ENCODE assay signal across 15 cellular contexts in the genomic region with DNA sequence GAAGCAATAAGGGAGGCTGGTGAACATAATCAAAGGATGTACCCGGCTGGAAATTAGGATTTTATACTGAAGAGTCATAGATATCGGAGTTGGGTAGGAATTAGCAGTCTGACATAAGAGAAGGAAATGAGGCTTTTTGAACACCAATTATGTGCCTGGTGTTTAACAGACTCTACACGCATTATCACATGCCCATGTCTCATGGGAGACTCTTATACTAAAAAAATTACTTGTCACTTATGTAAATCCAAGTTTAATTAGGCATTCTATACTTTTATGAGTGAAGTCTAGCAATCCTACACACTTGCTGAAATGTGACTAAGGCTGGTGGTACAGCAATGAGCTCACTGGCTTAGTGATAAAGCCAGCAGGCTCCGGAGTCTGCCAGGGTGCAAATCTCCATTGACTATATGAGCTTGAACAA.
DNase-seq lines count a peak whose midpoint lies in the region; ATAC-seq and TF ChIP-seq lines count a peak whose summit lies in the region.
"Had no signal": no experiment of that assay in that cellular context is flagged by ENCODE, and none has a peak within 500 bp of the region (broad histone marks: within the 10 kb centered on the region; RNA-seq: fewer than 3 reads in every experiment).

No MANE protein-coding gene starts in this region.

- no peak for ATAC-seq in HG03196 (IDR thresholded peaks at IDR 0.05; ENCODE audit: unreplicated experiment)
- ATAC-seq: K562, Right ventricle myocardium inferior had no signal

- H3K27me3 ChIP-seq in SK-N-SH (ENCODE audit: insufficient read depth) = no peaks in the 10 kb centered on the region

- POLR2A ChIA-PET in SK-N-SH (lab: Yijun Ruan, JAX) = no interaction called here

- H3K9ac ChIP-seq in SK-N-SH = peak overlapping the region; percentile 27; the same call in 1 of the 2 replicates

- no peak for TF ChIP-seq RAD21 in SK-N-SH (IDR thresholded peaks at IDR 0.05; ENCODE audit: low read length)

- peaks cover 3 to 16% of the 10 kb centered on the region in 2 experiments; a peak in 3 of 4 replicates for H3K4me1 ChIP-seq in SK-N-SH (ENCODE audit: control insufficient read depth in 1 of 2, insufficient read depth in 2 of 2, low read depth in 1 of 2, low read length in 1 of 2)

- H3K27ac ChIP-seq in SK-N-SH (ENCODE audit: low read depth in 2 of 2, low read length in 1 of 2) = peak overlapping the region; percentile 81 to 88

- H3K36me3 Mint-ChIP-seq in HFFc6 (ENCODE audit: low read depth) = no peaks in the 10 kb centered on the region
- H3K36me3 Mint-ChIP-seq: CD4-positive, alpha-beta memory T cell had no signal

- H3K27ac Mint-ChIP-seq in HFFc6 = peak overlapping the region; percentile 41
- H3K27ac Mint-ChIP-seq: CD4-positive, alpha-beta memory T cell had no signal

- CTCF ChIA-PET in SK-N-SH (lab: Yijun Ruan, JAX) = interaction anchor here (0.8 kb wide), 1 partner anchor 30 kb away, joined by 3 read pairs; no protein-coding TSS in a partner anchor

- H3K9me3 Mint-ChIP-seq in HFFc6 = no peaks in the 10 kb centered on the region

- 30% methylated on average over 4 of the region's 4 CpGs for WGBS in SK-N-SH (ENCODE audit: low lambda C conversion rate)

- TF ChIP-seq EP300 in SK-N-SH (IDR thresholded peaks at IDR 0.05; ENCODE audit: borderline replicate concordance in 1 of 2, low read depth in 1 of 2, low read length in 1 of 2) = no peak

- no peak for TF ChIP-seq CTCF in HFFc6 (IDR thresholded peaks at IDR 0.05)
- no peak for TF ChIP-seq CTCF in SK-N-SH (IDR thresholded peaks at IDR 0.05)

- H3F3A ChIP-seq in SK-N-SH (replicated peaks; ENCODE audit: insufficient read depth) = peaks cover 40% of the 10 kb centered on the region

- H3K9me3 ChIP-seq in SK-N-SH = no peaks in the 10 kb centered on the region

- peak overlapping the region; percentile 23 for H3K4me3 Mint-ChIP-seq in HFFc6
- H3K4me3 Mint-ChIP-seq: CD4-positive, alpha-beta memory T cell had no signal

- no peaks in the 10 kb centered on the region for H3K36me3 ChIP-seq in SK-N-SH (replicated peaks in 1 of 2; ENCODE audit: control insufficient read depth in 1 of 2, insufficient read depth in 2 of 2, low read length in 1 of 2)

- H2AFZ ChIP-seq in SK-N-SH (ENCODE audit: low read depth) = peak overlapping the region; percentile 48; the same call in 1 of the 2 replicates

- H3K79me2 ChIP-seq in SK-N-SH (ENCODE audit: insufficient read depth) = no peaks in the 10 kb centered on the region

- peaks cover 40% of the 10 kb centered on the region for H3K4me1 Mint-ChIP-seq in HFFc6 (ENCODE audit: low read depth)
- H3K4me1 Mint-ChIP-seq: CD4-positive, alpha-beta memory T cell had no signal

- no peaks in the 10 kb centered on the region for H3K9me2 ChIP-seq in SK-N-SH

- DNase-seq in HFFc6 (peak; percentile 28), SK-N-SH (no peak), inferior parietal cortex (ENCODE audit: extremely low spot score) (peak; percentile 45), putamen (ENCODE audit: low spot score) (peak; percentile 34), T-helper 2 cell (no peak), iPS-NIHi11 (ENCODE audit: low spot score) (no peak), amygdala (lab: John Stamatoyannopoulos, UW) (no peak)
- DNase-seq: CD4-positive, alpha-beta memory T cell; DND-41; NCI-H1092 treated with DMSO at 0.1 percent for 48 hours; NCI-H187; NCI-H774 had no signal

- H3K4me2 ChIP-seq in SK-N-SH = peak overlapping the region; percentile 46

- no peaks in the 10 kb centered on the region; the same call in 1 of the 2 replicates for H3K27me3 Mint-ChIP-seq in HFFc6 (ENCODE audit: insufficient read depth)

- no peak overlapping the region; a peak in 1 of 4 replicates for H3K4me3 ChIP-seq in SK-N-SH (ENCODE audit: low read depth in 2 of 2, low read length in 1 of 2)
- H3K4me3 ChIP-seq: K562 had no signal

- no peaks in the 10 kb centered on the region for H4K20me1 ChIP-seq in SK-N-SH (ENCODE audit: insufficient read depth)

TF ChIP-seq in SK-N-SH, 30 proteins besides CTCF, POLR2A, EP300 and RAD21:
- no peak for TF ChIP-seq YY1 (IDR thresholded peaks at IDR 0.05; ENCODE audit: low read depth)
- TF ChIP-seq, protein P1, sequence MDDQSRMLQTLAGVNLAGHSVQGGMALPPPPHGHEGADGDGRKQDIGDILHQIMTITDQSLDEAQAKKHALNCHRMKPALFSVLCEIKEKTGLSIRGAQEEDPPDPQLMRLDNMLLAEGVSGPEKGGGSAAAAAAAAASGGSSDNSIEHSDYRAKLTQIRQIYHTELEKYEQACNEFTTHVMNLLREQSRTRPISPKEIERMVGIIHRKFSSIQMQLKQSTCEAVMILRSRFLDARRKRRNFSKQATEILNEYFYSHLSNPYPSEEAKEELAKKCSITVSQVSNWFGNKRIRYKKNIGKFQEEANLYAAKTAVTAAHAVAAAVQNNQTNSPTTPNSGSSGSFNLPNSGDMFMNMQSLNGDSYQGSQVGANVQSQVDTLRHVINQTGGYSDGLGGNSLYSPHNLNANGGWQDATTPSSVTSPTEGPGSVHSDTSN (IDR thresholded peaks at IDR 0.05) = no peak
- no peak for TF ChIP-seq RCOR1 (IDR thresholded peaks at IDR 0.05; ENCODE audit: low read length)
- TF ChIP-seq EZH2phosphoT487 (IDR thresholded peaks at IDR 0.05; ENCODE audit: borderline replicate concordance, low read depth) = no peak
- TF ChIP-seq CHD2 (IDR thresholded peaks at IDR 0.05; ENCODE audit: low read length, partially characterized antibody) = no peak
- TF ChIP-seq, protein P2, sequence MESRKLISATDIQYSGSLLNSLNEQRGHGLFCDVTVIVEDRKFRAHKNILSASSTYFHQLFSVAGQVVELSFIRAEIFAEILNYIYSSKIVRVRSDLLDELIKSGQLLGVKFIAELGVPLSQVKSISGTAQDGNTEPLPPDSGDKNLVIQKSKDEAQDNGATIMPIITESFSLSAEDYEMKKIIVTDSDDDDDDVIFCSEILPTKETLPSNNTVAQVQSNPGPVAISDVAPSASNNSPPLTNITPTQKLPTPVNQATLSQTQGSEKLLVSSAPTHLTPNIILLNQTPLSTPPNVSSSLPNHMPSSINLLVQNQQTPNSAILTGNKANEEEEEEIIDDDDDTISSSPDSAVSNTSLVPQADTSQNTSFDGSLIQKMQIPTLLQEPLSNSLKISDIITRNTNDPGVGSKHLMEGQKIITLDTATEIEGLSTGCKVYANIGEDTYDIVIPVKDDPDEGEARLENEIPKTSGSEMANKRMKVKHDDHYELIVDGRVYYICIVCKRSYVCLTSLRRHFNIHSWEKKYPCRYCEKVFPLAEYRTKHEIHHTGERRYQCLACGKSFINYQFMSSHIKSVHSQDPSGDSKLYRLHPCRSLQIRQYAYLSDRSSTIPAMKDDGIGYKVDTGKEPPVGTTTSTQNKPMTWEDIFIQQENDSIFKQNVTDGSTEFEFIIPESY (IDR thresholded peaks at IDR 0.05; ENCODE audit: borderline replicate concordance, low read depth) = no peak

Comparison
In these comparisons a context has a peak if more than half of its experiments do, and no peak if none do; other contexts are left out.
1. DNase-seq: peak in HFFc6 (single experiment), inferior parietal cortex (single experiment) and putamen (single experiment); none in SK-N-SH (single experiment), T-helper 2 cell (0 of 5), iPS-NIHi11 (single experiment) and amygdala (0 of 56).